10 cellular contexts compared by ENCODE assay signal in the genomic region with DNA sequence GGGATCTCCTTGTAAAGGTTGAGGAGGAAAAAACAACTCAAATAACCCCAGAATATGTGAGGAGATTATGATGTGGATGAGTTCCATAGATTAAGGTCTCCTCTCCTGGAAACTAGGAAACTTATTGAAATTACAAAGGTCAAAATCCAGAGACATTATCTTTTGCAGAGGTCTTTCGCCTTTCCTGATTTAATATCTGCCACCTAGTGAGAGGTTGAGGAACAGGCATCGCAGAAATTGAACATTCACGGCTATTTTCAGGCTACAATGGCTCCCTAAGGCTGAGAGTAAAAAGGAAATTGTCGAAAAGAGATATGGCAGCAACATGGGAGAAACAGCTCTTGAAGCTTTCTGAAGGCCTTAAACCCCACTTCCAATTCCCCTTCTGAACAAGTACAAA.
DNase-seq lines count a peak whose midpoint lies in the region; ATAC-seq and TF ChIP-seq lines count a peak whose summit lies in the region.
"Had no signal": no experiment of that assay in that cellular context is flagged by ENCODE, and none has a peak within 500 bp of the region (broad histone marks: within the 10 kb centered on the region; RNA-seq: fewer than 3 reads in every experiment).

No MANE protein-coding gene starts in this region.

- H3K4me3 ChIP-seq in AG04450 (ENCODE audit: low read depth, low read length) (no peak overlapping the region), lower leg skin (ENCODE audit: low read depth, poor library complexity, severe bottlenecking) (no peak overlapping the region)

- 83 to 90% methylated on average over 4 of the region's 4 CpGs for WGBS in lower leg skin, 2 donors

- no peaks in the 10 kb centered on the region for H3K9me3 ChIP-seq in AG04450 (ENCODE audit: control insufficient read depth, insufficient read depth, low read length)

- no peaks in the 10 kb centered on the region for H3K27me3 ChIP-seq in AG04450 (ENCODE audit: control insufficient read depth, insufficient read depth, low read length)

- peak; percentile 40 for TF ChIP-seq CTCF in AG04450 (IDR thresholded peaks at IDR 0.05; ENCODE audit: low read depth, low read length)
- TF ChIP-seq CTCF in lower leg skin (IDR thresholded peaks at IDR 0.05) = no peak

- intact Hi-C loops in lower leg skin (cut with DNase I; ENCODE audit: low total_unique reads) = no loop called here

- CTCF ChIA-PET in AG04450 (lab: Charles Lee) = interaction anchor here (1.4 to 2.4 kb wide), 2 partner anchors 362 to 733 kb away, joined by 3 to 12 read pairs; no protein-coding TSS in a partner anchor

- no peak for TF ChIP-seq POLR2A in lower leg skin (IDR thresholded peaks at IDR 0.05)

- DNase-seq in AG04450 (ENCODE audit: low read depth, low spot score) = no peak
- DNase-seq in OCI-M1 (lab: John Stamatoyannopoulos, UW) = peak; percentile 48
- DNase-seq in fibroblast of peridontal ligament (ENCODE audit: extremely low read depth) = peak; percentile 16
- no peak for DNase-seq in medulla oblongata (ENCODE audit: extremely low spot score)
- no peak for DNase-seq in retina
- DNase-seq in lower leg skin (ENCODE audit: low spot score in 2 of 2) = no peak
- DNase-seq: CD8-positive, alpha-beta memory T cell had no signal

- ATAC-seq in GM18870 (IDR thresholded peaks at IDR 0.05; ENCODE audit: unreplicated experiment) = peak; percentile 13
- no peak for ATAC-seq in GM18907 (IDR thresholded peaks at IDR 0.05; ENCODE audit: unreplicated experiment)

- POLR2A ChIA-PET in AG04450 (lab: Yijun Ruan, JAX) = no interaction called here

- no peak overlapping the region for H3K27ac ChIP-seq in AG04450 (ENCODE audit: low read depth, low read length)
- H3K27ac ChIP-seq: HL-60 had no signal

Comparison
In these comparisons a context has a peak if more than half of its experiments do, and no peak if none do; other contexts are left out.
1. DNase-seq: peak in OCI-M1 (single experiment) and fibroblast of peridontal ligament (single experiment); none in AG04450 (single experiment), medulla oblongata (single experiment), retina (single experiment) and lower leg skin (0 of 2).